In the genomic region with DNA sequence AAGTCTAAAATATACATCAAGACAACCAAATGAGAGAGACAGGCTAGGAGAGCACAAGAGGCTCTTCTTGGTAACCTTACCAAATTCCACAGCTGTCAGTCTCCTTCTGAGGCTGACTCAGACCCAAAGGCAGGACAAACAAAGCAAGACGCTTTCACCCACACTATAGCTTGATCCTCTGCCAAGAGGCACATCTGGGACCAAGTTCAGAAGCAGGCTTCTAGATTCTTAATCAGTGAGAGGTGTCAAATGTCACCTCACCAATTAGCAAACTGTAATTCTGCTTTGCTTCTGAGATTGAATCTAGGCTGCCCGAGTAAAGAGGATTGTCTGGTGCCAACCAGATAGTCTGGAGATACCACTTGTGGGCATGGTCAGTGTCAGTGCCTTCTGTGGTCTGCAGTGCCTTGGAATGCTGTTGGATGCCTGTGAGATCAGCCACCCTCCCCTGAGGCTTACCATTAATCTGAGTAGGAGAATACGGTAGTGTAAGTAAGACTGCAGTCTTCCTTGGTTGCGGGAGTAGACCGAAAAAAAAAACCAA, we compare ENCODE assay signal across 15 cellular contexts.
A peak's percentile ranks its signal among the peaks of the same experiment; 100 is the strongest.
DNase-seq lines count a peak whose midpoint lies in the region; FAIRE-seq and TF ChIP-seq lines count a peak whose summit lies in the region.
"Had no signal": no experiment of that assay in that cellular context is flagged by ENCODE, and none has a peak within 500 bp of the region (broad histone marks: within the 10 kb centered on the region; RNA-seq: fewer than 3 reads in every experiment).

No MANE protein-coding gene starts in this region.

- TF ChIP-seq CTCF in MCF 10A (IDR thresholded peaks at IDR 0.05; ENCODE audit: unreplicated experiment), result no peak
- no peak for TF ChIP-seq CTCF in breast epithelium (IDR thresholded peaks at IDR 0.05)
- no peak for TF ChIP-seq CTCF in fibroblast of pulmonary artery (IDR thresholded peaks at IDR 0.05; ENCODE audit: low read length, missing control alignments)

- peak; percentile 62 for FAIRE-seq in urothelium cell line (lab: Jason Lieb, UNC)
- FAIRE-seq: A204.1, GM18507, kidney had no signal

- no peak for TF ChIP-seq POLR2A in breast epithelium (IDR thresholded peaks at IDR 0.05)

- peak; percentile 96 for DNase-seq in MCF 10A (ENCODE audit: unreplicated experiment)
- no peak for DNase-seq in breast epithelium (ENCODE audit: low spot score in 2 of 2)
- DNase-seq in SJCRH30, result peak; percentile 5 to 25
- peak; percentile 51 for DNase-seq in fibroblast of pulmonary artery (ENCODE audit: low read depth)
- DNase-seq in urothelium cell line (ENCODE audit: low spot score), result peak; percentile 69
- DNase-seq in hippocampal formation (lab: John Stamatoyannopoulos, UW), result no peak
- no peak for DNase-seq in DMS53 (lab: John Stamatoyannopoulos, UW)
- DNase-seq in SW480 (ENCODE audit: low spot score), result no peak
- DNase-seq: activated CD4-positive, CD25-positive, alpha-beta regulatory T cell treated with anti-CD3 and anti-CD28 coated beads, Interleukin-2, amount 50 U/mL, for 72 hours; kidney; naive B cell; NCI-H510A had no signal

- H3K36me3 ChIP-seq in breast epithelium (no peaks in the 10 kb centered on the region), SJCRH30 (no peaks in the 10 kb centered on the region)
- H3K36me3 ChIP-seq: upper lobe of left lung had no signal

- H3K4me1 ChIP-seq in breast epithelium (no peaks in the 10 kb centered on the region), SJCRH30 (peaks cover 4% of the 10 kb centered on the region; the same call in 1 of the 2 replicates)
- H3K4me1 ChIP-seq: upper lobe of left lung had no signal

- BruUV-seq in MCF 10A (replicated peaks; lab: Mats Ljungman, UMichigan), result no TSS peak

- peaks cover 28% of the 10 kb centered on the region for H3K4me1 Mint-ChIP-seq in MCF 10A (ENCODE audit: insufficient read depth, unreplicated experiment)
- H3K4me1 Mint-ChIP-seq: naive B cell had no signal

- H3K36me3 Mint-ChIP-seq in MCF 10A (ENCODE audit: insufficient read depth, unreplicated experiment), result no peaks in the 10 kb centered on the region
- H3K36me3 Mint-ChIP-seq: naive B cell had no signal

- CTCF ChIA-PET in MCF 10A (lab: Yijun Ruan, JAX), result no interaction called here

- no peak overlapping the region for H3K4me3 Mint-ChIP-seq in MCF 10A (ENCODE audit: unreplicated experiment)
- H3K4me3 Mint-ChIP-seq: naive B cell had no signal

- H3K9me3 Mint-ChIP-seq in MCF 10A (ENCODE audit: unreplicated experiment), result no peaks in the 10 kb centered on the region

- H3K27ac Mint-ChIP-seq in MCF 10A (ENCODE audit: low read depth, unreplicated experiment), result peak overlapping the region; percentile 0
- H3K27ac Mint-ChIP-seq: naive B cell had no signal

- H3K9me3 ChIP-seq in breast epithelium (no peaks in the 10 kb centered on the region), SJCRH30 (replicated peaks) (no peaks in the 10 kb centered on the region)
- H3K9me3 ChIP-seq: upper lobe of left lung had no signal

- intact Hi-C loops in MCF 10A (cut with micrococcal nuclease) (loop anchor here (5.0 kb wide), 1 partner anchor 115 kb away; no protein-coding TSS in a partner anchor), breast epithelium (cut with DNase I; ENCODE audit: low total_unique reads) (no loop called here)

- H3K4me3 ChIP-seq in breast epithelium (no peak overlapping the region), SJCRH30 (no peak overlapping the region), fibroblast of pulmonary artery (replicated peaks; ENCODE audit: low read depth, low read length) (no peak overlapping the region)
- H3K4me3 ChIP-seq: upper lobe of left lung had no signal

- no peaks in the 10 kb centered on the region for H3K27me3 ChIP-seq in breast epithelium
- no peaks in the 10 kb centered on the region for H3K27me3 ChIP-seq in SJCRH30
- H3K27me3 ChIP-seq: upper lobe of left lung had no signal

- H3K27me3 Mint-ChIP-seq in MCF 10A (ENCODE audit: insufficient read depth, unreplicated experiment), result no peaks in the 10 kb centered on the region
- H3K27me3 Mint-ChIP-seq: naive B cell had no signal

- H3K27ac ChIP-seq in breast epithelium (no peak overlapping the region), SJCRH30 (no peak overlapping the region)
- H3K27ac ChIP-seq: upper lobe of left lung had no signal

- POLR2A ChIA-PET in MCF 10A (lab: Yijun Ruan, JAX), result no interaction called here

Comparison
In these comparisons a context has a peak if more than half of its experiments do, and no peak if none do; other contexts are left out.
1. DNase-seq: peak in MCF 10A (single experiment), SJCRH30 (2 of 2), fibroblast of pulmonary artery (single experiment) and urothelium cell line (single experiment); none in breast epithelium (0 of 2), hippocampal formation (0 of 2), DMS53 (single experiment) and SW480 (single experiment).